In the genomic region with DNA sequence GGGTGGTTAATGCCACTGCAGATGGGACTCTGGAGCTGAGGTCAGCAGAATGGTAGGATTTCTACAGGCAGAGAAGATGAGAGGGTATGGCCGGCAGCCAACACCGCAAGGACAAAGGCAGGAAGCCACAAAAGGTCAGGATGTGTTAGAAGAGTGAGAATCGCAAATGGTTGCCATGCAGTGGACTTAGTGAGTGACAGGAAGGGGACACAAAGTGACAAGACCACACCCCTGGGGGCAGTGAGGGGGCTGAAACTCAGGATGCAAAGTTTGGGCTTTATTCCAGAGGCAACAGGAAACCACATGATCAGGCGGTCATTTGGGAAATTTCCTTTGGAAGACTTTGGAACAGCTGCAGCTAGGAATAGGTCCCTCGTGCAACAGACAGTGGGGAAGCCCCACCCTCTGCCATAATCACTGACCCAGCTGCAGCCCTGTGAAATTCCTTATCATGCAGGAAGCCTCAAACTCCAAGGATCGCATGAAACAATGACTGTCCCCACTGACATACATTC, we compare ENCODE assay signal across 1 cellular context.
TF ChIP-seq lines count a peak whose summit lies in the region.

No MANE protein-coding gene starts in this region.

TF ChIP-seq in HepG2, 621 proteins besides CTCF, POLR2A, EP300 and RAD21 (continued from another document and continues in another):
- TF ChIP-seq, protein P1, sequence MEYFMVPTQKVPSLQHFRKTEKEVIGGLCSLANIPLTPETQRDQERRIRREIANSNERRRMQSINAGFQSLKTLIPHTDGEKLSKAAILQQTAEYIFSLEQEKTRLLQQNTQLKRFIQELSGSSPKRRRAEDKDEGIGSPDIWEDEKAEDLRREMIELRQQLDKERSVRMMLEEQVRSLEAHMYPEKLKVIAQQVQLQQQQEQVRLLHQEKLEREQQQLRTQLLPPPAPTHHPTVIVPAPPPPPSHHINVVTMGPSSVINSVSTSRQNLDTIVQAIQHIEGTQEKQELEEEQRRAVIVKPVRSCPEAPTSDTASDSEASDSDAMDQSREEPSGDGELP (IDR thresholded peaks at IDR 0.05; ENCODE audit: borderline replicate concordance, low read depth): peak; percentile 62; the same call in 1 of the 2 replicates
- TF ChIP-seq ATF7-NPFF (CRISPR knock-in tag; IDR thresholded peaks at IDR 0.05; ENCODE audit: low read depth) (no peak), ZBTB1 (CRISPR knock-in tag; IDR thresholded peaks at IDR 0.05; ENCODE audit: borderline replicate concordance) (no peak), SP5 (CRISPR knock-in tag; IDR thresholded peaks at IDR 0.05; ENCODE audit: borderline replicate concordance, low read depth) (no peak), GTF2F1 (IDR thresholded peaks at IDR 0.05; ENCODE audit: low read length) (no peak), HOXA3 (CRISPR knock-in tag; IDR thresholded peaks at IDR 0.05) (peak; percentile 56), CBFB (CRISPR knock-in tag; IDR thresholded peaks at IDR 0.05) (peak; percentile 34; the same call in 1 of the 2 replicates), ZNF24 (IDR thresholded peaks at IDR 0.05) (no peak), ZFX (CRISPR knock-in tag; IDR thresholded peaks at IDR 0.05; ENCODE audit: low read depth) (no peak), ZNF446 (CRISPR knock-in tag; IDR thresholded peaks at IDR 0.05) (no peak), ZNF260 (CRISPR knock-in tag; IDR thresholded peaks at IDR 0.05; ENCODE audit: borderline replicate concordance, low read depth) (no peak), PHB2 (IDR thresholded peaks at IDR 0.05; ENCODE audit: partially characterized antibody) (no peak), SATB2 (CRISPR knock-in tag; IDR thresholded peaks at IDR 0.05) (no peak), AHR (CRISPR knock-in tag; IDR thresholded peaks at IDR 0.05) (no peak), SIX1 (CRISPR knock-in tag; IDR thresholded peaks at IDR 0.05; ENCODE audit: borderline replicate concordance) (no peak), ZNF772 (CRISPR knock-in tag; IDR thresholded peaks at IDR 0.05) (no peak), ZMYM4 (CRISPR knock-in tag; IDR thresholded peaks at IDR 0.05) (no peak), FOXK1 (CRISPR knock-in tag; IDR thresholded peaks at IDR 0.05; ENCODE audit: borderline replicate concordance, low read depth) (no peak), ZNF567 (CRISPR knock-in tag; IDR thresholded peaks at IDR 0.05; ENCODE audit: borderline replicate concordance) (no peak), NCOA2 (CRISPR knock-in tag; IDR thresholded peaks at IDR 0.05) (peak; percentile 36; the same call in 1 of the 2 replicates), ZNF550 (CRISPR knock-in tag; IDR thresholded peaks at IDR 0.05; ENCODE audit: borderline replicate concordance) (no peak), HDAC1 (CRISPR knock-in tag; IDR thresholded peaks at IDR 0.05) (peak; percentile 26; the same call in 1 of the 2 replicates), ZNF562 (CRISPR knock-in tag; IDR thresholded peaks at IDR 0.05; ENCODE audit: borderline replicate concordance) (no peak), HDAC2 (CRISPR knock-in tag; IDR thresholded peaks at IDR 0.05) (peak; percentile 72), BRD4 (CRISPR knock-in tag; IDR thresholded peaks at IDR 0.05) (no peak)
- TF ChIP-seq, protein P2, sequence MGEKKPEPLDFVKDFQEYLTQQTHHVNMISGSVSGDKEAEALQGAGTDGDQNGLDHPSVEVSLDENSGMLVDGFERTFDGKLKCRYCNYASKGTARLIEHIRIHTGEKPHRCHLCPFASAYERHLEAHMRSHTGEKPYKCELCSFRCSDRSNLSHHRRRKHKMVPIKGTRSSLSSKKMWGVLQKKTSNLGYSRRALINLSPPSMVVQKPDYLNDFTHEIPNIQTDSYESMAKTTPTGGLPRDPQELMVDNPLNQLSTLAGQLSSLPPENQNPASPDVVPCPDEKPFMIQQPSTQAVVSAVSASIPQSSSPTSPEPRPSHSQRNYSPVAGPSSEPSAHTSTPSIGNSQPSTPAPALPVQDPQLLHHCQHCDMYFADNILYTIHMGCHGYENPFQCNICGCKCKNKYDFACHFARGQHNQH (CRISPR knock-in tag; IDR thresholded peaks at IDR 0.05): peak; percentile 44; the same call in 1 of the 2 replicates
- TF ChIP-seq, protein P3, sequence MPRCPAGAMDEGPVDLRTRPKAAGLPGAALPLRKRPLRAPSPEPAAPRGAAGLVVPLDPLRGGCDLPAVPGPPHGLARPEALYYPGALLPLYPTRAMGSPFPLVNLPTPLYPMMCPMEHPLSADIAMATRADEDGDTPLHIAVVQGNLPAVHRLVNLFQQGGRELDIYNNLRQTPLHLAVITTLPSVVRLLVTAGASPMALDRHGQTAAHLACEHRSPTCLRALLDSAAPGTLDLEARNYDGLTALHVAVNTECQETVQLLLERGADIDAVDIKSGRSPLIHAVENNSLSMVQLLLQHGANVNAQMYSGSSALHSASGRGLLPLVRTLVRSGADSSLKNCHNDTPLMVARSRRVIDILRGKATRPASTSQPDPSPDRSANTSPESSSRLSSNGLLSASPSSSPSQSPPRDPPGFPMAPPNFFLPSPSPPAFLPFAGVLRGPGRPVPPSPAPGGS (CRISPR knock-in tag; IDR thresholded peaks at IDR 0.05): no peak
- TF ChIP-seq, protein P4, sequence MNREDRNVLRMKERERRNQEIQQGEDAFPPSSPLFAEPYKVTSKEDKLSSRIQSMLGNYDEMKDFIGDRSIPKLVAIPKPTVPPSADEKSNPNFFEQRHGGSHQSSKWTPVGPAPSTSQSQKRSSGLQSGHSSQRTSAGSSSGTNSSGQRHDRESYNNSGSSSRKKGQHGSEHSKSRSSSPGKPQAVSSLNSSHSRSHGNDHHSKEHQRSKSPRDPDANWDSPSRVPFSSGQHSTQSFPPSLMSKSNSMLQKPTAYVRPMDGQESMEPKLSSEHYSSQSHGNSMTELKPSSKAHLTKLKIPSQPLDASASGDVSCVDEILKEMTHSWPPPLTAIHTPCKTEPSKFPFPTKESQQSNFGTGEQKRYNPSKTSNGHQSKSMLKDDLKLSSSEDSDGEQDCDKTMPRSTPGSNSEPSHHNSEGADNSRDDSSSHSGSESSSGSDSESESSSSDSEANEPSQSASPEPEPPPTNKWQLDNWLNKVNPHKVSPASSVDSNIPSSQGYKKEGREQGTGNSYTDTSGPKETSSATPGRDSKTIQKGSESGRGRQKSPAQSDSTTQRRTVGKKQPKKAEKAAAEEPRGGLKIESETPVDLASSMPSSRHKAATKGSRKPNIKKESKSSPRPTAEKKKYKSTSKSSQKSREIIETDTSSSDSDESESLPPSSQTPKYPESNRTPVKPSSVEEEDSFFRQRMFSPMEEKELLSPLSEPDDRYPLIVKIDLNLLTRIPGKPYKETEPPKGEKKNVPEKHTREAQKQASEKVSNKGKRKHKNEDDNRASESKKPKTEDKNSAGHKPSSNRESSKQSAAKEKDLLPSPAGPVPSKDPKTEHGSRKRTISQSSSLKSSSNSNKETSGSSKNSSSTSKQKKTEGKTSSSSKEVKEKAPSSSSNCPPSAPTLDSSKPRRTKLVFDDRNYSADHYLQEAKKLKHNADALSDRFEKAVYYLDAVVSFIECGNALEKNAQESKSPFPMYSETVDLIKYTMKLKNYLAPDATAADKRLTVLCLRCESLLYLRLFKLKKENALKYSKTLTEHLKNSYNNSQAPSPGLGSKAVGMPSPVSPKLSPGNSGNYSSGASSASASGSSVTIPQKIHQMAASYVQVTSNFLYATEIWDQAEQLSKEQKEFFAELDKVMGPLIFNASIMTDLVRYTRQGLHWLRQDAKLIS (CRISPR knock-in tag; IDR thresholded peaks at IDR 0.05): no peak
- TF ChIP-seq, protein P5, sequence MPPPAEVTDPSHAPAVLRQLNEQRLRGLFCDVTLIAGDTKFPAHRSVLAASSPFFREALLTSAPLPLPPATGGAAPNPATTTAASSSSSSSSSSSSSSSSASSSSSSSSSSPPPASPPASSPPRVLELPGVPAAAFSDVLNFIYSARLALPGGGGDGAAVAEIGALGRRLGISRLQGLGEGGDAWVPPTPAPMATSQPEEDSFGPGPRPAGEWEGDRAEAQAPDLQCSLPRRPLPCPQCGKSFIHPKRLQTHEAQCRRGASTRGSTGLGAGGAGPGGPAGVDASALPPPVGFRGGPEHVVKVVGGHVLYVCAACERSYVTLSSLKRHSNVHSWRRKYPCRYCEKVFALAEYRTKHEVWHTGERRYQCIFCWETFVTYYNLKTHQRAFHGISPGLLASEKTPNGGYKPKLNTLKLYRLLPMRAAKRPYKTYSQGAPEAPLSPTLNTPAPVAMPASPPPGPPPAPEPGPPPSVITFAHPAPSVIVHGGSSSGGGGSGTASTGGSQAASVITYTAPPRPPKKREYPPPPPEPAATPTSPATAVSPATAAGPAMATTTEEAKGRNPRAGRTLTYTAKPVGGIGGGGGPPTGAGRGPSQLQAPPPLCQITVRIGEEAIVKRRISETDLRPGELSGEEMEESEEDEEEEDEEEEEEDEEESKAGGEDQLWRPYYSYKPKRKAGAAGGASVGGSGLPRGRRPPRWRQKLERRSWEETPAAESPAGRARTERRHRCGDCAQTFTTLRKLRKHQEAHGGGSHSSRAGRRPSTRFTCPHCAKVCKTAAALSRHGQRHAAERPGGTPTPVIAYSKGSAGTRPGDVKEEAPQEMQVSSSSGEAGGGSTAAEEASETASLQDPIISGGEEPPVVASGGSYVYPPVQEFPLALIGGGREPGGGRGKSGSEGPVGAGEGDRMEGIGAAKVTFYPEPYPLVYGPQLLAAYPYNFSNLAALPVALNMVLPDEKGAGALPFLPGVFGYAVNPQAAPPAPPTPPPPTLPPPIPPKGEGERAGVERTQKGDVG (CRISPR knock-in tag; IDR thresholded peaks at IDR 0.05; ENCODE audit: borderline replicate concordance): no peak
- TF ChIP-seq, protein P6, sequence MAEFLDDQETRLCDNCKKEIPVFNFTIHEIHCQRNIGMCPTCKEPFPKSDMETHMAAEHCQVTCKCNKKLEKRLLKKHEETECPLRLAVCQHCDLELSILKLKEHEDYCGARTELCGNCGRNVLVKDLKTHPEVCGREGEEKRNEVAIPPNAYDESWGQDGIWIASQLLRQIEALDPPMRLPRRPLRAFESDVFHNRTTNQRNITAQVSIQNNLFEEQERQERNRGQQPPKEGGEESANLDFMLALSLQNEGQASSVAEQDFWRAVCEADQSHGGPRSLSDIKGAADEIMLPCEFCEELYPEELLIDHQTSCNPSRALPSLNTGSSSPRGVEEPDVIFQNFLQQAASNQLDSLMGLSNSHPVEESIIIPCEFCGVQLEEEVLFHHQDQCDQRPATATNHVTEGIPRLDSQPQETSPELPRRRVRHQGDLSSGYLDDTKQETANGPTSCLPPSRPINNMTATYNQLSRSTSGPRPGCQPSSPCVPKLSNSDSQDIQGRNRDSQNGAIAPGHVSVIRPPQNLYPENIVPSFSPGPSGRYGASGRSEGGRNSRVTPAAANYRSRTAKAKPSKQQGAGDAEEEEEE (CRISPR knock-in tag; IDR thresholded peaks at IDR 0.05; ENCODE audit: borderline replicate concordance): no peak
- TF ChIP-seq, protein P7, sequence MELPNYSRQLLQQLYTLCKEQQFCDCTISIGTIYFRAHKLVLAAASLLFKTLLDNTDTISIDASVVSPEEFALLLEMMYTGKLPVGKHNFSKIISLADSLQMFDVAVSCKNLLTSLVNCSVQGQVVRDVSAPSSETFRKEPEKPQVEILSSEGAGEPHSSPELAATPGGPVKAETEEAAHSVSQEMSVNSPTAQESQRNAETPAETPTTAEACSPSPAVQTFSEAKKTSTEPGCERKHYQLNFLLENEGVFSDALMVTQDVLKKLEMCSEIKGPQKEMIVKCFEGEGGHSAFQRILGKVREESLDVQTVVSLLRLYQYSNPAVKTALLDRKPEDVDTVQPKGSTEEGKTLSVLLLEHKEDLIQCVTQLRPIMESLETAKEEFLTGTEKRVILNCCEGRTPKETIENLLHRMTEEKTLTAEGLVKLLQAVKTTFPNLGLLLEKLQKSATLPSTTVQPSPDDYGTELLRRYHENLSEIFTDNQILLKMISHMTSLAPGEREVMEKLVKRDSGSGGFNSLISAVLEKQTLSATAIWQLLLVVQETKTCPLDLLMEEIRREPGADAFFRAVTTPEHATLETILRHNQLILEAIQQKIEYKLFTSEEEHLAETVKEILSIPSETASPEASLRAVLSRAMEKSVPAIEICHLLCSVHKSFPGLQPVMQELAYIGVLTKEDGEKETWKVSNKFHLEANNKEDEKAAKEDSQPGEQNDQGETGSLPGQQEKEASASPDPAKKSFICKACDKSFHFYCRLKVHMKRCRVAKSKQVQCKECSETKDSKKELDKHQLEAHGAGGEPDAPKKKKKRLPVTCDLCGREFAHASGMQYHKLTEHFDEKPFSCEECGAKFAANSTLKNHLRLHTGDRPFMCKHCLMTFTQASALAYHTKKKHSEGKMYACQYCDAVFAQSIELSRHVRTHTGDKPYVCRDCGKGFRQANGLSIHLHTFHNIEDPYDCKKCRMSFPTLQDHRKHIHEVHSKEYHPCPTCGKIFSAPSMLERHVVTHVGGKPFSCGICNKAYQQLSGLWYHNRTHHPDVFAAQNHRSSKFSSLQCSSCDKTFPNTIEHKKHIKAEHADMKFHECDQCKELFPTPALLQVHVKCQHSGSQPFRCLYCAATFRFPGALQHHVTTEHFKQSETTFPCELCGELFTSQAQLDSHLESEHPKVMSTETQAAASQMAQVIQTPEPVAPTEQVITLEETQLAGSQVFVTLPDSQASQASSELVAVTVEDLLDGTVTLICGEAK (IDR thresholded peaks at IDR 0.05): no peak
- TF ChIP-seq, protein P7 (CRISPR knock-in tag; IDR thresholded peaks at IDR 0.05): no peak
